ENCODE assay signal across 2 cellular contexts in the genomic region with DNA sequence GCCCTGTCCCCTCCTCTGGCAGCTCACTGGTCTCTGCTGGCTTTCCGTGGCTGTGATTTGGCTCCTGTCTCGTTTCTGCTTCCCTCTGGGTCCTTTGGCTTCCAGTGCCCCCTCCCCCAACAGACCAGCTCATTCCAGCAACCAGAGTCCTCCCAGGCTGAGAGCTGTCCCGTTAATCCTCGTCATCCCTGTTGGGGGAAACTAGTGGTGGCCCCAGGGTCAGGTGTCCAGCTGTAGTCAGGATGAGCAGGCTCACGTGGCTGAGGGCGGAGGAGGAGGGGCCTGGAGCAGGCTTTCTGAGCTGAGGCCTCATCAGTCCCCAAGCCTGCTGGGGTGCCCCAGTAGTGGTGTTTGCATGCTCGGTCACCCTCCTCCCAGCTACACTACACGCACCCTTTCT.
TF ChIP-seq lines count a peak whose summit lies in the region.

No MANE protein-coding gene starts in this region.

TF ChIP-seq in IMR-90, 13 proteins besides CTCF, POLR2A, EP300 and RAD21:
- no peak for TF ChIP-seq BHLHE40 (IDR thresholded peaks at IDR 0.05; ENCODE audit: low read depth, low read length)
- TF ChIP-seq, protein P1, sequence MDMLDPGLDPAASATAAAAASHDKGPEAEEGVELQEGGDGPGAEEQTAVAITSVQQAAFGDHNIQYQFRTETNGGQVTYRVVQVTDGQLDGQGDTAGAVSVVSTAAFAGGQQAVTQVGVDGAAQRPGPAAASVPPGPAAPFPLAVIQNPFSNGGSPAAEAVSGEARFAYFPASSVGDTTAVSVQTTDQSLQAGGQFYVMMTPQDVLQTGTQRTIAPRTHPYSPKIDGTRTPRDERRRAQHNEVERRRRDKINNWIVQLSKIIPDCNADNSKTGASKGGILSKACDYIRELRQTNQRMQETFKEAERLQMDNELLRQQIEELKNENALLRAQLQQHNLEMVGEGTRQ (IDR thresholded peaks at IDR 0.05; ENCODE audit: low read depth, low read length): peak; percentile 38; the same call in 1 of the 2 replicates
TF ChIP-seq in IMR-90: peak in this region for 1.

TF ChIP-seq in K562, 482 proteins besides CTCF, POLR2A, EP300 and RAD21:
- no peak for TF ChIP-seq SREBF1 (IDR thresholded peaks at IDR 0.05; ENCODE audit: borderline replicate concordance, low read depth, low read length)
- no peak for TF ChIP-seq NR3C1 (CRISPR knock-in tag; IDR thresholded peaks at IDR 0.05)
- no peak for TF ChIP-seq SAFB (IDR thresholded peaks at IDR 0.05; ENCODE audit: borderline replicate concordance, low read depth, low read length)
- TF ChIP-seq OTX1 (CRISPR knock-in tag; IDR thresholded peaks at IDR 0.05): no peak
- TF ChIP-seq ZNF263 (CRISPR knock-in tag; IDR thresholded peaks at IDR 0.05; ENCODE audit: borderline replicate concordance): peak; percentile 87; the same call in 1 of the 2 replicates
- no peak for TF ChIP-seq MAX (CRISPR knock-in tag; IDR thresholded peaks at IDR 0.05)
- TF ChIP-seq GABPA (tag; conservative IDR thresholded peaks at IDR 0.05; ENCODE audit: low read depth): no peak
- TF ChIP-seq ZNF551 (CRISPR knock-in tag; IDR thresholded peaks at IDR 0.05): no peak
- no peak for TF ChIP-seq DEAF1 (CRISPR knock-in tag; IDR thresholded peaks at IDR 0.05)
- TF ChIP-seq ZC3H11A (IDR thresholded peaks at IDR 0.05; ENCODE audit: low read depth, low read length): no peak
- no peak for TF ChIP-seq CEBPB (tag; IDR thresholded peaks at IDR 0.05)
- TF ChIP-seq, protein P2, sequence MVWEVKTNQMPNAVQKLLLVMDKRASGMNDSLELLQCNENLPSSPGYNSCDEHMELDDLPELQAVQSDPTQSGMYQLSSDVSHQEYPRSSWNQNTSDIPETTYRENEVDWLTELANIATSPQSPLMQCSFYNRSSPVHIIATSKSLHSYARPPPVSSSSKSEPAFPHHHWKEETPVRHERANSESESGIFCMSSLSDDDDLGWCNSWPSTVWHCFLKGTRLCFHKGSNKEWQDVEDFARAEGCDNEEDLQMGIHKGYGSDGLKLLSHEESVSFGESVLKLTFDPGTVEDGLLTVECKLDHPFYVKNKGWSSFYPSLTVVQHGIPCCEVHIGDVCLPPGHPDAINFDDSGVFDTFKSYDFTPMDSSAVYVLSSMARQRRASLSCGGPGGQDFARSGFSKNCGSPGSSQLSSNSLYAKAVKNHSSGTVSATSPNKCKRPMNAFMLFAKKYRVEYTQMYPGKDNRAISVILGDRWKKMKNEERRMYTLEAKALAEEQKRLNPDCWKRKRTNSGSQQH (CRISPR knock-in tag; IDR thresholded peaks at IDR 0.05): no peak
- no peak for TF ChIP-seq RBBP5 (IDR thresholded peaks at IDR 0.05; ENCODE audit: borderline replicate concordance, insufficient read depth, low read length, poor library complexity, severe bottlenecking)
- TF ChIP-seq, protein P3, sequence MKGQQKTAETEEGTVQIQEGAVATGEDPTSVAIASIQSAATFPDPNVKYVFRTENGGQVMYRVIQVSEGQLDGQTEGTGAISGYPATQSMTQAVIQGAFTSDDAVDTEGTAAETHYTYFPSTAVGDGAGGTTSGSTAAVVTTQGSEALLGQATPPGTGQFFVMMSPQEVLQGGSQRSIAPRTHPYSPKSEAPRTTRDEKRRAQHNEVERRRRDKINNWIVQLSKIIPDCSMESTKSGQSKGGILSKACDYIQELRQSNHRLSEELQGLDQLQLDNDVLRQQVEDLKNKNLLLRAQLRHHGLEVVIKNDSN (CRISPR knock-in tag; IDR thresholded peaks at IDR 0.05): peak; percentile 66
- no peak for TF ChIP-seq EP400 (IDR thresholded peaks at IDR 0.05)
- no peak for TF ChIP-seq MEF2D (tag; conservative IDR thresholded peaks at IDR 0.05; ENCODE audit: low read depth)
- no peak for TF ChIP-seq HOXB6 (CRISPR knock-in tag; IDR thresholded peaks at IDR 0.05; ENCODE audit: borderline replicate concordance)
- no peak for TF ChIP-seq GATAD2B (IDR thresholded peaks at IDR 0.05; ENCODE audit: borderline replicate concordance)
- TF ChIP-seq, protein P4, sequence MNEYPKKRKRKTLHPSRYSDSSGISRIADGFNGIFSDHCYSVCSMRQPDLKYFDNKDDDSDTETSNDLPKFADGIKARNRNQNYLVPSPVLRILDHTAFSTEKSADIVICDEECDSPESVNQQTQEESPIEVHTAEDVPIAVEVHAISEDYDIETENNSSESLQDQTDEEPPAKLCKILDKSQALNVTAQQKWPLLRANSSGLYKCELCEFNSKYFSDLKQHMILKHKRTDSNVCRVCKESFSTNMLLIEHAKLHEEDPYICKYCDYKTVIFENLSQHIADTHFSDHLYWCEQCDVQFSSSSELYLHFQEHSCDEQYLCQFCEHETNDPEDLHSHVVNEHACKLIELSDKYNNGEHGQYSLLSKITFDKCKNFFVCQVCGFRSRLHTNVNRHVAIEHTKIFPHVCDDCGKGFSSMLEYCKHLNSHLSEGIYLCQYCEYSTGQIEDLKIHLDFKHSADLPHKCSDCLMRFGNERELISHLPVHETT (CRISPR knock-in tag; conservative IDR thresholded peaks at IDR 0.05 in 1 of 2, IDR thresholded peaks at IDR 0.05 in 1 of 2): no peak
- TF ChIP-seq BCOR (IDR thresholded peaks at IDR 0.05): no peak
- TF ChIP-seq L3MBTL2 (IDR thresholded peaks at IDR 0.05): peak; percentile 18; the same call in 1 of the 2 replicates
- peak; percentile 41; the same call in 1 of the 2 replicates for TF ChIP-seq RAD51 (IDR thresholded peaks at IDR 0.05; ENCODE audit: borderline replicate concordance, low read depth)
- TF ChIP-seq, protein P5, sequence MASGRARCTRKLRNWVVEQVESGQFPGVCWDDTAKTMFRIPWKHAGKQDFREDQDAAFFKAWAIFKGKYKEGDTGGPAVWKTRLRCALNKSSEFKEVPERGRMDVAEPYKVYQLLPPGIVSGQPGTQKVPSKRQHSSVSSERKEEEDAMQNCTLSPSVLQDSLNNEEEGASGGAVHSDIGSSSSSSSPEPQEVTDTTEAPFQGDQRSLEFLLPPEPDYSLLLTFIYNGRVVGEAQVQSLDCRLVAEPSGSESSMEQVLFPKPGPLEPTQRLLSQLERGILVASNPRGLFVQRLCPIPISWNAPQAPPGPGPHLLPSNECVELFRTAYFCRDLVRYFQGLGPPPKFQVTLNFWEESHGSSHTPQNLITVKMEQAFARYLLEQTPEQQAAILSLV (tag; IDR thresholded peaks at IDR 0.05): no peak
- TF ChIP-seq NR2C1 (IDR thresholded peaks at IDR 0.05): no peak
- TF ChIP-seq NR2C1 (tag; IDR thresholded peaks at IDR 0.05): no peak
- peak; percentile 70 for TF ChIP-seq BHLHE40 (IDR thresholded peaks at IDR 0.05; ENCODE audit: low read length)
- TF ChIP-seq ELF1 (tag; IDR thresholded peaks at IDR 0.05): no peak
- no peak for TF ChIP-seq SP2 (IDR thresholded peaks at IDR 0.05; ENCODE audit: extremely low read depth, low read depth, low read length, poor library complexity, severe bottlenecking)
- TF ChIP-seq TSC22D4 (tag; IDR thresholded peaks at IDR 0.05): no peak
- no peak for TF ChIP-seq ZNF75A (CRISPR knock-in tag; IDR thresholded peaks at IDR 0.05)
- no peak for TF ChIP-seq RFX1 (IDR thresholded peaks at IDR 0.05)
- TF ChIP-seq DACH1 (IDR thresholded peaks at IDR 0.05; ENCODE audit: partially characterized antibody): no peak
- TF ChIP-seq PHB2 (IDR thresholded peaks at IDR 0.05; ENCODE audit: low read depth): no peak
- no peak for TF ChIP-seq E4F1 (CRISPR knock-in tag; IDR thresholded peaks at IDR 0.05; ENCODE audit: borderline replicate concordance)
- no peak for TF ChIP-seq HNRNPL (IDR thresholded peaks at IDR 0.05; ENCODE audit: low read depth, low read length)
- TF ChIP-seq ETS2 (tag; IDR thresholded peaks at IDR 0.05; ENCODE audit: borderline replicate concordance, poor library complexity, severe bottlenecking): no peak
- no peak for TF ChIP-seq THRAP3 (IDR thresholded peaks at IDR 0.05; ENCODE audit: borderline replicate concordance)
- TF ChIP-seq PHB (CRISPR knock-in tag; IDR thresholded peaks at IDR 0.05): no peak
- no peak for TF ChIP-seq TFAM (CRISPR knock-in tag; conservative IDR thresholded peaks at IDR 0.05)
- no peak for TF ChIP-seq PTBP1 (IDR thresholded peaks at IDR 0.05; ENCODE audit: low read depth, low read length)
- TF ChIP-seq XRCC3 (IDR thresholded peaks at IDR 0.05): no peak
- TF ChIP-seq, protein P6, sequence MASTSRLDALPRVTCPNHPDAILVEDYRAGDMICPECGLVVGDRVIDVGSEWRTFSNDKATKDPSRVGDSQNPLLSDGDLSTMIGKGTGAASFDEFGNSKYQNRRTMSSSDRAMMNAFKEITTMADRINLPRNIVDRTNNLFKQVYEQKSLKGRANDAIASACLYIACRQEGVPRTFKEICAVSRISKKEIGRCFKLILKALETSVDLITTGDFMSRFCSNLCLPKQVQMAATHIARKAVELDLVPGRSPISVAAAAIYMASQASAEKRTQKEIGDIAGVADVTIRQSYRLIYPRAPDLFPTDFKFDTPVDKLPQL (IDR thresholded peaks at IDR 0.05; ENCODE audit: extremely low read depth, insufficient read length): no peak
- TF ChIP-seq ELF4 (CRISPR knock-in tag; IDR thresholded peaks at IDR 0.05): no peak
- TF ChIP-seq SMARCC2 (IDR thresholded peaks at IDR 0.05; ENCODE audit: low read depth): no peak
- TF ChIP-seq NR0B1 (IDR thresholded peaks at IDR 0.05; ENCODE audit: partially characterized antibody): no peak
- no peak for TF ChIP-seq SRSF3 (IDR thresholded peaks at IDR 0.05; ENCODE audit: insufficient read depth, low read length)
- TF ChIP-seq POLR2G (IDR thresholded peaks at IDR 0.05; ENCODE audit: low read depth, low read length): no peak
- TF ChIP-seq, protein P7, sequence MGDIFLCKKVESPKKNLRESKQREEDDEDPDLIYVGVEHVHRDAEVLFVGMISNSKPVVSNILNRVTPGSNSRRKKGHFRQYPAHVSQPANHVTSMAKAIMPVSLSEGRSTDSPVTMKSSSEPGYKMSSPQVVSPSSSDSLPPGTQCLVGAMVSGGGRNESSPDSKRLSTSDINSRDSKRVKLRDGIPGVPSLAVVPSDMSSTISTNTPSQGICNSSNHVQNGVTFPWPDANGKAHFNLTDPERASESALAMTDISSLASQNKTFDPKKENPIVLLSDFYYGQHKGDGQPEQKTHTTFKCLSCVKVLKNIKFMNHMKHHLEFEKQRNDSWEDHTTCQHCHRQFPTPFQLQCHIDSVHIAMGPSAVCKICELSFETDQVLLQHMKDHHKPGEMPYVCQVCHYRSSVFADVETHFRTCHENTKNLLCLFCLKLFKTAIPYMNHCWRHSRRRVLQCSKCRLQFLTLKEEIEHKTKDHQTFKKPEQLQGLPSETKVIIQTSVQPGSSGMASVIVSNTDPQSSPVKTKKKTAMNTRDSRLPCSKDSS (IDR thresholded peaks at IDR 0.05; ENCODE audit: low read depth, partially characterized antibody): no peak
- TF ChIP-seq CREM (IDR thresholded peaks at IDR 0.05; ENCODE audit: low read depth): no peak
- no peak for TF ChIP-seq ZKSCAN1 (IDR thresholded peaks at IDR 0.05; ENCODE audit: low read depth, low read length)
- no peak for TF ChIP-seq MAZ (CRISPR knock-in tag; conservative IDR thresholded peaks at IDR 0.05 in 1 of 2, IDR thresholded peaks at IDR 0.05 in 1 of 2)
- TF ChIP-seq NRF1 (conservative IDR thresholded peaks at IDR 0.05 in 1 of 2, IDR thresholded peaks at IDR 0.05 in 1 of 2): 0 out of 4 replicates have a peak, but pooled peaks of 1 of the 2 experiments have one; percentile 20
- TF ChIP-seq, protein P1 (CRISPR knock-in tag; IDR thresholded peaks at IDR 0.05): 0 out of 2 replicates have a peak, but pooled peaks have one; percentile 28
